8 cellular contexts compared by ENCODE assay signal in genomic region chr18:48230459-48231113, GRCh38.
A peak's percentile ranks its signal among the peaks of the same experiment; 100 is the strongest.
DNase-seq lines count a peak whose midpoint lies in the region; ATAC-seq, FAIRE-seq and TF ChIP-seq lines count a peak whose summit lies in the region.

No MANE protein-coding gene starts in this region.

- H2BK12ac ChIP-seq in H9 (ENCODE audit: insufficient read length, low read depth, low read length), result no peak overlapping the region

- TF ChIP-seq POLR2A in upper lobe of left lung (IDR thresholded peaks at IDR 0.05), result no peak

- no peak overlapping the region for H3K27ac Mint-ChIP-seq in H9

- DNase-seq in Caki2 (ENCODE audit: low read depth) (peak; percentile 36), H9 (peak; percentile 81), NCI-H510A (lab: John Stamatoyannopoulos, UW) (peak; percentile 64), astrocyte of the hippocampus (ENCODE audit: low read depth, low spot score) (peak; percentile 66), kidney (no peak), upper lobe of left lung (peak; percentile 29 to 68), OCI-M2 (lab: John Stamatoyannopoulos, UW; ENCODE audit: unreplicated experiment) (no peak)

- H3K36me3 ChIP-seq in kidney (ENCODE audit: control insufficient read depth in 1 of 2, insufficient read depth in 2 of 2, low read length in 2 of 2) (no peaks in the 10 kb centered on the region), upper lobe of left lung (no peaks in the 10 kb centered on the region)

- H3K79me1 ChIP-seq in H9 (ENCODE audit: insufficient read depth, low read depth, low read length, poor library complexity, severe bottlenecking), result no peaks in the 10 kb centered on the region

- H3K27me3 ChIP-seq in H9 (ENCODE audit: insufficient read depth, low read length) (no peaks in the 10 kb centered on the region), upper lobe of left lung (no peaks in the 10 kb centered on the region)

- H3K14ac ChIP-seq in H9 (ENCODE audit: insufficient read depth, low read length), result no peak overlapping the region

- H3K4me1 Mint-ChIP-seq in H9, result peaks cover 3 to 14% of the 10 kb centered on the region in 2 experiments; a peak in 2 of 4 replicates

- intact Hi-C loops in kidney (cut with DNase I), result no loop called here

- no peak overlapping the region for H2BK20ac ChIP-seq in H9 (ENCODE audit: low read depth, low read length, poor library complexity, severe bottlenecking)

- no peak overlapping the region for H3K4me3 Mint-ChIP-seq in H9

- no peak overlapping the region for H3K18ac ChIP-seq in H9 (ENCODE audit: insufficient read length, low read depth, low read length)

- no peaks in the 10 kb centered on the region for H4K20me1 ChIP-seq in H9 (ENCODE audit: control insufficient read depth, insufficient read depth, insufficient read length)

- TF ChIP-seq CTCF in H9 (conservative IDR thresholded peaks at IDR 0.05) (peak; percentile 86), kidney (IDR thresholded peaks at IDR 0.05; ENCODE audit: borderline replicate concordance, extremely low read depth, insufficient read depth) (peak; percentile 48), upper lobe of left lung (IDR thresholded peaks at IDR 0.05) (peak in 3 of 6 experiments; percentile 51 to 74 (median 59))

- in situ Hi-C loops in Caki2 (cut with HindIII; ENCODE audit: low pct_unique_long_range_greater_than_20kb, low sequenced_read_pairs), result no loop called here

- no peak overlapping the region for H3K23ac ChIP-seq in H9 (ENCODE audit: insufficient read length, low read depth, low read length)

- H2BK5ac ChIP-seq in H9 (ENCODE audit: insufficient read length, low read length), result no peak overlapping the region

- no peaks in the 10 kb centered on the region for H3K9me3 Mint-ChIP-seq in H9

- no peaks in the 10 kb centered on the region for H3K23me2 ChIP-seq in H9 (ENCODE audit: insufficient read length, low read depth, low read length, poor library complexity, severe bottlenecking)

- WGBS in H9 (ENCODE audit: extremely low coverage, insufficient read length, low lambda C conversion rate), result no CpG with 5 or more reads among the region's 7 CpGs
- 76 to 82% methylated on average over 4 to 7 of the region's 7 CpGs for WGBS in upper lobe of left lung, 2 donors

- H2AK5ac ChIP-seq in H9 (ENCODE audit: insufficient read length, low read length), result no peak overlapping the region

- H3K9ac ChIP-seq in H9 (ENCODE audit: extremely low read depth, insufficient read length, low read length) (no peak overlapping the region), kidney (ENCODE audit: low read length in 2 of 2) (no peak overlapping the region)

- no peaks in the 10 kb centered on the region for H3K79me2 ChIP-seq in H9 (ENCODE audit: insufficient read depth, low read length)

- H3K27ac ChIP-seq in H9 (ENCODE audit: insufficient read length, low read depth, low read length) (no peak overlapping the region), kidney (ENCODE audit: low read depth in 2 of 2, low read length in 2 of 2) (no peak overlapping the region), upper lobe of left lung (no peak overlapping the region)

- ATAC-seq in upper lobe of left lung (ENCODE audit: low FRiP score in 2 of 2) (peak; percentile 71 to 78), GM21360 (IDR thresholded peaks at IDR 0.05; ENCODE audit: unreplicated experiment) (no peak)

- TF ChIP-seq EP300 in upper lobe of left lung (IDR thresholded peaks at IDR 0.05), result no peak

- H4K8ac ChIP-seq in H9 (replicated peaks; ENCODE audit: insufficient read length, low read depth, low read length), result no peak overlapping the region

- H3K56ac ChIP-seq in H9 (ENCODE audit: insufficient read length, low read depth, low read length), result no peak overlapping the region

- H3T11ph ChIP-seq in H9 (ENCODE audit: low read length), result no peak overlapping the region

- no peak overlapping the region for H2BK120ac ChIP-seq in H9 (ENCODE audit: low read depth, low read length, poor library complexity, severe bottlenecking)

- no peak overlapping the region for H2AFZ ChIP-seq in H9 (ENCODE audit: low read length)

- H3K4me1 ChIP-seq in H9 (ENCODE audit: insufficient read depth, low read length), result no peaks in the 10 kb centered on the region
- H3K4me1 ChIP-seq in kidney (ENCODE audit: control insufficient read depth in 1 of 2, insufficient read depth in 1 of 2, low read depth in 1 of 2, low read length in 2 of 2), result peaks cover 0 to 2% of the 10 kb centered on the region in 2 donors
- peaks cover 15 to 29% (median 26%) of the 10 kb centered on the region in 4 donors for H3K4me1 ChIP-seq in upper lobe of left lung

- no peak overlapping the region for H3K4me2 ChIP-seq in H9 (ENCODE audit: insufficient read depth, insufficient read length, low read length)

- no peak for FAIRE-seq in kidney (lab: Jason Lieb, UNC)

- no peaks in the 10 kb centered on the region for H3K9me3 ChIP-seq in H9 (ENCODE audit: control insufficient read depth, low read depth, low read length)
- no peaks in the 10 kb centered on the region for H3K9me3 ChIP-seq in kidney (ENCODE audit: control insufficient read depth in 1 of 2, low read length in 2 of 2)
- no peaks in the 10 kb centered on the region for H3K9me3 ChIP-seq in upper lobe of left lung

- H4K5ac ChIP-seq in H9 (ENCODE audit: insufficient read length, low read depth, low read length), result no peak overlapping the region

- H3K36me3 Mint-ChIP-seq in H9 (ENCODE audit: insufficient read depth in 1 of 3, low read depth in 3 of 3), result no peaks in the 10 kb centered on the region

- no peak overlapping the region for H3K4ac ChIP-seq in H9 (ENCODE audit: low read depth, low read length)

- no peaks in the 10 kb centered on the region; the same call in none of the 2 replicates for H3K27me3 Mint-ChIP-seq in H9 (ENCODE audit: low read depth)

- no peak overlapping the region for H4K91ac ChIP-seq in H9 (ENCODE audit: insufficient read length, low read depth, low read length)

- no peak overlapping the region for H2BK15ac ChIP-seq in H9 (ENCODE audit: low read depth, low read length)

- H3K4me3 ChIP-seq in kidney (ENCODE audit: low read length in 2 of 2) (no peak overlapping the region), upper lobe of left lung (no peak overlapping the region)

Comparison
In these comparisons a context has a peak if more than half of its experiments do, and no peak if none do; other contexts are left out.
1. DNase-seq: peak in Caki2 (single experiment), H9 (single experiment), NCI-H510A (single experiment), astrocyte of the hippocampus (single experiment) and upper lobe of left lung (2 of 2); none in kidney (single experiment) and OCI-M2 (single experiment).